24 cellular contexts compared by ENCODE assay signal in genomic region chr19:38924383-38924782, GRCh38. TPM values are rescaled to one million over a fixed set of nuclear protein-coding genes. Genes with fewer than 3 reads are reported as not detected.
DNase-seq lines count a peak whose midpoint lies in the region; ATAC-seq, FAIRE-seq and TF ChIP-seq lines count a peak whose summit lies in the region.
"Had no signal": no experiment of that assay in that cellular context is flagged by ENCODE, and none has a peak within 500 bp of the region (broad histone marks: within the 10 kb centered on the region; RNA-seq: fewer than 3 reads in every experiment).

No MANE protein-coding gene starts in this region.

- CTCF ChIA-PET in HepG2 (lab: Yijun Ruan, JAX; ENCODE audit: low intra/inter-chr PET ratio, low total read pairs) = no interaction called here
- CTCF ChIA-PET in activated CD8-positive, alpha-beta T cell treated with anti-CD3 and anti-CD28 coated beads for 36 hours (lab: Charles Lee) = interaction anchor here (1.1 kb wide), 1 partner anchor 37 kb away, joined by 4 read pairs; no protein-coding TSS in a partner anchor
- CTCF ChIA-PET in naive thymus-derived CD4-positive, alpha-beta T cell (lab: Charles Lee) = no interaction called here

- H3K9ac ChIP-seq in HepG2 (ENCODE audit: insufficient read depth, low read depth, low read length) = no peak overlapping the region

- H3K4me3 Mint-ChIP-seq in activated CD8-positive, alpha-beta T cell treated with anti-CD3 and anti-CD28 coated beads for 36 hours = no peak overlapping the region
- no peak overlapping the region for H3K4me3 Mint-ChIP-seq in naive thymus-derived CD4-positive, alpha-beta T cell
- no peak overlapping the region for H3K4me3 Mint-ChIP-seq in HFFc6
- H3K4me3 Mint-ChIP-seq: B cell, CD14-positive monocyte, IgD-negative memory B cell had no signal

- peak overlapping the region; percentile 21 for H3K27ac Mint-ChIP-seq in activated CD8-positive, alpha-beta T cell treated with anti-CD3 and anti-CD28 coated beads for 36 hours
- peak overlapping the region in 1 of 9 donors; percentile 36 for H3K27ac Mint-ChIP-seq in naive thymus-derived CD4-positive, alpha-beta T cell
- no peak overlapping the region for H3K27ac Mint-ChIP-seq in HFFc6
- H3K27ac Mint-ChIP-seq: B cell had no signal

- H3K9me3 ChIP-seq in right lobe of liver = no peaks in the 10 kb centered on the region
- H3K9me3 ChIP-seq in HepG2 (ENCODE audit: low read length) = no peaks in the 10 kb centered on the region
- no peaks in the 10 kb centered on the region for H3K9me3 ChIP-seq in naive thymus-derived CD4-positive, alpha-beta T cell (ENCODE audit: control insufficient read depth in 2 of 3, low read length in 3 of 3)
- H3K9me3 ChIP-seq: A549 had no signal

- POLR2A ChIA-PET in HepG2 (lab: Yijun Ruan, JAX) = no interaction called here
- POLR2A ChIA-PET in activated CD8-positive, alpha-beta T cell treated with anti-CD3 and anti-CD28 coated beads for 36 hours (lab: Charles Lee) = interaction anchor here (0.6 kb wide), 1 partner anchor 24 kb away, joined by 4 read pairs; the partner anchor contains the start of gene NFKBIB
- POLR2A ChIA-PET in naive thymus-derived CD4-positive, alpha-beta T cell (lab: Charles Lee) = no interaction called here

- no peak overlapping the region for H3K4me2 ChIP-seq in HepG2 (ENCODE audit: low read depth, low read length)
- H3K4me2 ChIP-seq: A549 had no signal

- DNase-seq in right lobe of liver (peak in 2 of 3 donors; percentile 9 to 24), HepG2 (ENCODE audit: low spot score) (no peak), HFFc6 (no peak), GM13976 (ENCODE audit: low spot score) (no peak)
- no peak for DNase-seq in activated CD8-positive, alpha-beta T cell treated with anti-CD3 and anti-CD28 coated beads for 36 hours
- DNase-seq in naive thymus-derived CD4-positive, alpha-beta T cell = no peak
- DNase-seq: EL; GF-D8; NCI-H1105 treated with DMSO at 0.1 percent for 48 hours; NCI-H1694; NCI-H2081; NCI-H2171; NCI-H345; NCI-H524; NCI-H774; NK-92 treated with Interleukin-12 subunit alpha and Interleukin-12 subunit beta, amount 100 ng/mL, for 24 hours; SIG-M5 had no signal

- H3K9me3 Mint-ChIP-seq in activated CD8-positive, alpha-beta T cell treated with anti-CD3 and anti-CD28 coated beads for 36 hours = no peaks in the 10 kb centered on the region
- H3K9me3 Mint-ChIP-seq in naive thymus-derived CD4-positive, alpha-beta T cell = peaks cover 0 to 1% (median 0%) of the 10 kb centered on the region in 11 donors
- H3K9me3 Mint-ChIP-seq in HFFc6 = no peaks in the 10 kb centered on the region
- H3K9me3 Mint-ChIP-seq: IgD-negative memory B cell had no signal

- TF ChIP-seq POLR2A in right lobe of liver (IDR thresholded peaks at IDR 0.05) (no peak), HepG2 (IDR thresholded peaks at IDR 0.05; ENCODE audit: insufficient read depth in 1 of 2, low read depth in 2 of 2, low read length in 2 of 2) (no peak)

- intact Hi-C loops in right lobe of liver (cut with DNase I) (no loop called here), HepG2 (cut with micrococcal nuclease; ENCODE audit: unreplicated experiment) (no loop called here)
- intact Hi-C loops in activated CD8-positive, alpha-beta T cell treated with anti-CD3 and anti-CD28 coated beads for 36 hours (cut with micrococcal nuclease) = no loop called here
- intact Hi-C loops in naive thymus-derived CD4-positive, alpha-beta T cell (cut with micrococcal nuclease) = no loop called here

- no TSS peak for BruUV-seq in HepG2 (replicated peaks; lab: Mats Ljungman, UMichigan)

- FAIRE-seq in HepG2 (lab: Jason Lieb, UNC) = no peak
- FAIRE-seq: GM19239 had no signal

- H4K20me1 ChIP-seq in HepG2 (ENCODE audit: insufficient read depth, low read length) = no peaks in the 10 kb centered on the region

- H3K27me3 ChIP-seq in right lobe of liver (no peaks in the 10 kb centered on the region), HepG2 (ENCODE audit: control insufficient read depth in 1 of 2, insufficient read depth in 2 of 2, low read length in 2 of 2) (no peaks in the 10 kb centered on the region)
- no peaks in the 10 kb centered on the region for H3K27me3 ChIP-seq in naive thymus-derived CD4-positive, alpha-beta T cell (ENCODE audit: control insufficient read depth in 2 of 2, insufficient read depth in 2 of 2, low read length in 2 of 2)

- H3K79me2 ChIP-seq in HepG2 (ENCODE audit: insufficient read depth, low read length) = peaks cover 13% of the 10 kb centered on the region

- TF ChIP-seq RAD21 in HepG2 (CRISPR knock-in tag; IDR thresholded peaks at IDR 0.05) = no peak

- no peak overlapping the region for H3K27ac ChIP-seq in right lobe of liver
- no peak overlapping the region for H3K27ac ChIP-seq in HepG2 (ENCODE audit: extremely low read length, insufficient read depth, low read length)
- no peak overlapping the region for H3K27ac ChIP-seq in naive thymus-derived CD4-positive, alpha-beta T cell (ENCODE audit: low read depth, low read length)
- H3K27ac ChIP-seq: A549 had no signal

- peaks cover 19% of the 10 kb centered on the region for H3K4me1 Mint-ChIP-seq in activated CD8-positive, alpha-beta T cell treated with anti-CD3 and anti-CD28 coated beads for 36 hours (ENCODE audit: low read depth)
- peaks cover 0 to 22% (median 13%) of the 10 kb centered on the region in 7 donors for H3K4me1 Mint-ChIP-seq in naive thymus-derived CD4-positive, alpha-beta T cell
- H3K4me1 Mint-ChIP-seq in HFFc6 (ENCODE audit: low read depth) = peaks cover 8% of the 10 kb centered on the region

- no peaks in the 10 kb centered on the region for H3K27me3 Mint-ChIP-seq in activated CD8-positive, alpha-beta T cell treated with anti-CD3 and anti-CD28 coated beads for 36 hours
- no peaks in the 10 kb centered on the region for H3K27me3 Mint-ChIP-seq in naive thymus-derived CD4-positive, alpha-beta T cell
- H3K27me3 Mint-ChIP-seq in HFFc6 (ENCODE audit: insufficient read depth) = no peaks in the 10 kb centered on the region
- H3K27me3 Mint-ChIP-seq: B cell, IgD-negative memory B cell had no signal

- H3K36me3 Mint-ChIP-seq in activated CD8-positive, alpha-beta T cell treated with anti-CD3 and anti-CD28 coated beads for 36 hours (ENCODE audit: low read depth) = peaks cover 33% of the 10 kb centered on the region
- H3K36me3 Mint-ChIP-seq in naive thymus-derived CD4-positive, alpha-beta T cell = peaks cover 0 to 26% (median 15%) of the 10 kb centered on the region in 5 donors
- peaks cover 10% of the 10 kb centered on the region for H3K36me3 Mint-ChIP-seq in HFFc6 (ENCODE audit: low read depth)

- no peak overlapping the region for H2AFZ ChIP-seq in HepG2 (ENCODE audit: low read length)

- H3K4me3 ChIP-seq in right lobe of liver (no peak overlapping the region), HepG2 (replicated peaks in 1 of 3; ENCODE audit: insufficient read depth in 1 of 3, low read depth in 2 of 3, low read length in 3 of 3) (no peak overlapping the region)
- no peak overlapping the region for H3K4me3 ChIP-seq in naive thymus-derived CD4-positive, alpha-beta T cell (ENCODE audit: low read length)
- H3K4me3 ChIP-seq: A549 had no signal

- H3K4me1 ChIP-seq in right lobe of liver = peaks cover 0 to under 1% (median 0%) of the 10 kb centered on the region in 4 donors
- H3K4me1 ChIP-seq in HepG2 (ENCODE audit: insufficient read depth, low read length) = peaks cover 7% of the 10 kb centered on the region
- peaks cover 5 to 44% of the 10 kb centered on the region in 2 donors for H3K4me1 ChIP-seq in naive thymus-derived CD4-positive, alpha-beta T cell (ENCODE audit: control insufficient read depth in 2 of 2, insufficient read depth in 2 of 2, low read length in 2 of 2)

- ATAC-seq in right lobe of liver (peak in 1 of 4 donors; percentile 27), HepG2 (no peak), GM21367 (IDR thresholded peaks at IDR 0.05; ENCODE audit: unreplicated experiment) (no peak)
- peak; percentile 24 for ATAC-seq in activated CD8-positive, alpha-beta T cell treated with anti-CD3 and anti-CD28 coated beads for 36 hours
- ATAC-seq in naive thymus-derived CD4-positive, alpha-beta T cell = peak; percentile 82
- ATAC-seq: A549 had no signal

- no peak for TF ChIP-seq EP300 in HepG2 (IDR thresholded peaks at IDR 0.05; ENCODE audit: low read depth in 2 of 2, low read length in 2 of 2)
- TF ChIP-seq EP300 in HepG2 (CRISPR knock-in tag; IDR thresholded peaks at IDR 0.05; ENCODE audit: borderline replicate concordance) = no peak

- peaks cover 0 to 17% (median 6%) of the 10 kb centered on the region in 4 donors for H3K36me3 ChIP-seq in right lobe of liver
- H3K36me3 ChIP-seq in HepG2 (replicated peaks in 1 of 2; ENCODE audit: control insufficient read depth in 1 of 2, insufficient read depth in 2 of 2, low read length in 2 of 2) = peaks cover 15 to 37% of the 10 kb centered on the region in 2 experiments
- peaks cover 0 to 36% (median 2%) of the 10 kb centered on the region in 3 experiments for H3K36me3 ChIP-seq in naive thymus-derived CD4-positive, alpha-beta T cell (ENCODE audit: control insufficient read depth in 2 of 3, insufficient read depth in 3 of 3, low read length in 3 of 3)

- in situ Hi-C loops in HepG2 (cut with HindIII; ENCODE audit: extremely low pct_ligation_motif_present, low pct_unique_long_range_greater_than_20kb) = loop anchor here (25.0 kb wide), 1 partner anchor 187 kb away; the partner anchor contains the start of gene CAPN12
- in situ Hi-C loops in GM13976 (cut with MboI; ENCODE audit: low sequenced_read_pairs, unreplicated experiment) = no loop called here

- TF ChIP-seq CTCF in right lobe of liver (IDR thresholded peaks at IDR 0.05) (no peak), HepG2 (CRISPR knock-in tag; IDR thresholded peaks at IDR 0.05) (no peak), HFFc6 (IDR thresholded peaks at IDR 0.05) (no peak), GM13976 (IDR thresholded peaks at IDR 0.05; ENCODE audit: borderline replicate concordance, control extremely low read depth, extremely low read depth, insufficient read depth, missing control alignments) (no peak)
- no peak for TF ChIP-seq CTCF in activated CD8-positive, alpha-beta T cell treated with anti-CD3 and anti-CD28 coated beads for 36 hours (IDR thresholded peaks at IDR 0.05)

- WGBS in right lobe of liver (ENCODE audit: insufficient coverage, low coverage, low lambda C conversion rate, missing lambda C conversion rate) = 83% methylated on average over 5 of the region's 7 CpGs
- WGBS in HepG2 (ENCODE audit: low lambda C conversion rate) = 98% methylated on average over 7 of the region's 7 CpGs

RNA-seq across cellular contexts. Expression of gene SARS2, which starts 6.2 kb away (rescaled TPM):
- total RNA-seq in right lobe of liver (10 to 100 TPM; 10.6 to 26.5 (median 18.7) TPM), HepG2 (2016; rRNA removed; fragmentation: Illumina TruSeq; extraction: Trizol) (30.1 and 48.6 TPM in 2 replicates)
- total RNA-seq in HepG2 (2016; cell fraction: cytosol; rRNA removed; fragmentation: Illumina TruSeq; extraction: Trizol; ENCODE audit: low read depth) = 17.3 and 23.4 TPM in 2 replicates
- total RNA-seq in HepG2 (2016; cell fraction: insoluble cytoplasmic fraction; rRNA removed; fragmentation: Illumina TruSeq; extraction: Trizol) = 25.7 and 50.3 TPM in 2 replicates
- 19.8 TPM in 2 replicates for total RNA-seq in HepG2 (2016; cell fraction: membrane; rRNA removed; fragmentation: Illumina TruSeq; extraction: Trizol)
- total RNA-seq in HepG2 (2016; cell fraction: nucleus; rRNA removed; fragmentation: Illumina TruSeq; extraction: Trizol) = 43.2 and 49.1 TPM in 2 replicates
- polyA plus RNA-seq in HepG2 (2011; rRNA removed) = 40.0 and 41.5 TPM in 2 replicates
- polyA plus RNA-seq in HepG2 (2011; cell fraction: cytosol; rRNA removed) = 14.5 and 33.6 TPM in 2 replicates
- polyA plus RNA-seq in HepG2 (2011; cell fraction: nucleus; rRNA removed) = 222 and 300 TPM in 2 replicates
- 22.4 and 26.7 TPM in 2 replicates for polyA plus RNA-seq in HepG2 (2012)
- 11.3 and 13.5 TPM in 2 replicates for polyA plus RNA-seq in HepG2 (2016; cell fraction: cytosol; fragmentation: Illumina TruSeq; extraction: Trizol; ENCODE audit: low read depth)
- polyA plus RNA-seq in HepG2 (2016; cell fraction: insoluble cytoplasmic fraction; fragmentation: Illumina TruSeq; extraction: Trizol; ENCODE audit: low read depth) = 26.8 and 33.0 TPM in 2 replicates
- polyA plus RNA-seq in HepG2 (2016; cell fraction: membrane; fragmentation: Illumina TruSeq; extraction: Trizol; ENCODE audit: low read depth) = 16.0 and 17.2 TPM in 2 replicates
- 104 and 118 TPM in 2 replicates for polyA plus RNA-seq in HepG2 (2016; cell fraction: nucleus; fragmentation: Illumina TruSeq; extraction: Trizol; ENCODE audit: insufficient read depth, low read depth)
- 42.2 and 59.1 TPM in 2 replicates for polyA minus RNA-seq in HepG2 (2011; rRNA and poly(A)+ RNA removed; ENCODE audit: low replicate concordance)
- 14.7 and 27.3 TPM in 2 replicates for polyA minus RNA-seq in HepG2 (2011; cell fraction: cytosol; rRNA and poly(A)+ RNA removed)
- 31.5 and 33.4 TPM in 2 replicates for polyA minus RNA-seq in HepG2 (2011; cell fraction: nucleus; rRNA and poly(A)+ RNA removed)
- 10 to 100 TPM; 43.4 to 48.6 TPM for total RNA-seq in activated CD8-positive, alpha-beta T cell treated with anti-CD3 and anti-CD28 coated beads for 36 hours
- 10 to 100 TPM; 17.5 to 35.6 (median 25.4) TPM for total RNA-seq in naive thymus-derived CD4-positive, alpha-beta T cell
- 10 to 100 TPM; 10.2 to 16.1 TPM for polyA plus RNA-seq in naive thymus-derived CD4-positive, alpha-beta T cell
- 10 to 100 TPM; 18.7 to 25.1 (median 22.7) TPM for total RNA-seq in HFFc6 (2021; fragmentation: NEBNext Ultra II Directional; extraction: Animal tissue kit (Norgen Biotek cat#: 25700))

RNA-seq across cellular contexts. Expression of gene MRPS12, which starts 6.4 kb away (rescaled TPM):
- total RNA-seq in right lobe of liver (10 to 100 TPM; 21.2 to 49.5 (median 24.0) TPM), HepG2 (2016; rRNA removed; fragmentation: Illumina TruSeq; extraction: Trizol) (54.8 and 75.1 TPM in 2 replicates)
- total RNA-seq in HepG2 (2016; cell fraction: cytosol; rRNA removed; fragmentation: Illumina TruSeq; extraction: Trizol; ENCODE audit: low read depth) = 23.3 and 27.3 TPM in 2 replicates
- 53.5 and 80.4 TPM in 2 replicates for total RNA-seq in HepG2 (2016; cell fraction: insoluble cytoplasmic fraction; rRNA removed; fragmentation: Illumina TruSeq; extraction: Trizol)
- total RNA-seq in HepG2 (2016; cell fraction: membrane; rRNA removed; fragmentation: Illumina TruSeq; extraction: Trizol) = 39.3 and 49.4 TPM in 2 replicates
- 20.5 and 23.1 TPM in 2 replicates for total RNA-seq in HepG2 (2016; cell fraction: nucleus; rRNA removed; fragmentation: Illumina TruSeq; extraction: Trizol)
- 27.5 and 39.4 TPM in 2 replicates for polyA plus RNA-seq in HepG2 (2011; rRNA removed)
- polyA plus RNA-seq in HepG2 (2011; cell fraction: cytosol; rRNA removed) = 33.2 and 61.8 TPM in 2 replicates
- 30.3 and 31.5 TPM in 2 replicates for polyA plus RNA-seq in HepG2 (2011; cell fraction: nucleus; rRNA removed)
- 21.4 and 33.9 TPM in 2 replicates for polyA plus RNA-seq in HepG2 (2012)
- 25.8 and 31.9 TPM in 2 replicates for polyA plus RNA-seq in HepG2 (2016; cell fraction: cytosol; fragmentation: Illumina TruSeq; extraction: Trizol; ENCODE audit: low read depth)
- polyA plus RNA-seq in HepG2 (2016; cell fraction: insoluble cytoplasmic fraction; fragmentation: Illumina TruSeq; extraction: Trizol; ENCODE audit: low read depth) = 83.6 and 90.1 TPM in 2 replicates
- 40.3 and 46.6 TPM in 2 replicates for polyA plus RNA-seq in HepG2 (2016; cell fraction: membrane; fragmentation: Illumina TruSeq; extraction: Trizol; ENCODE audit: low read depth)
- polyA plus RNA-seq in HepG2 (2016; cell fraction: nucleus; fragmentation: Illumina TruSeq; extraction: Trizol; ENCODE audit: insufficient read depth, low read depth) = 39.6 and 43.0 TPM in 2 replicates
- 30.4 and 47.1 TPM in 2 replicates for polyA minus RNA-seq in HepG2 (2011; rRNA and poly(A)+ RNA removed; ENCODE audit: low replicate concordance)
- polyA minus RNA-seq in HepG2 (2011; cell fraction: cytosol; rRNA and poly(A)+ RNA removed) = 11.2 and 16.5 TPM in 2 replicates
- 6.3 and 8.4 TPM in 2 replicates for polyA minus RNA-seq in HepG2 (2011; cell fraction: nucleus; rRNA and poly(A)+ RNA removed)
- total RNA-seq in activated CD8-positive, alpha-beta T cell treated with anti-CD3 and anti-CD28 coated beads for 36 hours = 10 to 100 TPM; 80.1 to 81.2 TPM
- total RNA-seq in naive thymus-derived CD4-positive, alpha-beta T cell = 10 to 100 TPM; 14.0 to 60.0 (median 22.5) TPM
- polyA plus RNA-seq in naive thymus-derived CD4-positive, alpha-beta T cell = 10 to 100 TPM; 79.9 to 93.4 TPM
- 10 to 100 TPM; 58.3 to 75.0 (median 62.2) TPM for total RNA-seq in HFFc6 (2021; fragmentation: NEBNext Ultra II Directional; extraction: Animal tissue kit (Norgen Biotek cat#: 25700))

RNA-seq across cellular contexts. Expression of gene CCER2, which starts 12.4 kb away (rescaled TPM):
- under 1 TPM in 4 of 6 experiments, not detected in 2; 0.20 to 0.55 (median 0.37) TPM for total RNA-seq in right lobe of liver
- not detected in 2 replicates for total RNA-seq in HepG2 (2016; rRNA removed; fragmentation: Illumina TruSeq; extraction: Trizol)
- not detected in 2 replicates for total RNA-seq in HepG2 (2016; cell fraction: cytosol; rRNA removed; fragmentation: Illumina TruSeq; extraction: Trizol; ENCODE audit: low read depth)
- total RNA-seq in HepG2 (2016; cell fraction: insoluble cytoplasmic fraction; rRNA removed; fragmentation: Illumina TruSeq; extraction: Trizol) = not detected in 2 replicates
- total RNA-seq in HepG2 (2016; cell fraction: membrane; rRNA removed; fragmentation: Illumina TruSeq; extraction: Trizol) = 0.17 TPM in 1 of 2 replicates, not detected in the other
- not detected in 2 replicates for total RNA-seq in HepG2 (2016; cell fraction: nucleus; rRNA removed; fragmentation: Illumina TruSeq; extraction: Trizol)
- 0.08 and 0.24 TPM in 2 replicates for polyA plus RNA-seq in HepG2 (2011; rRNA removed)
- 0.09 TPM in 1 of 2 replicates, not detected in the other for polyA plus RNA-seq in HepG2 (2011; cell fraction: cytosol; rRNA removed)
- polyA plus RNA-seq in HepG2 (2011; cell fraction: nucleus; rRNA removed) = 1.6 and 2.0 TPM in 2 replicates
- polyA plus RNA-seq in HepG2 (2012) = 0.15 and 0.33 TPM in 2 replicates
- polyA plus RNA-seq in HepG2 (2016; cell fraction: cytosol; fragmentation: Illumina TruSeq; extraction: Trizol; ENCODE audit: low read depth) = not detected in 2 replicates
- polyA plus RNA-seq in HepG2 (2016; cell fraction: insoluble cytoplasmic fraction; fragmentation: Illumina TruSeq; extraction: Trizol; ENCODE audit: low read depth) = not detected in 2 replicates
- polyA plus RNA-seq in HepG2 (2016; cell fraction: membrane; fragmentation: Illumina TruSeq; extraction: Trizol; ENCODE audit: low read depth) = not detected in 2 replicates
- 0.48 and 0.77 TPM in 2 replicates for polyA plus RNA-seq in HepG2 (2016; cell fraction: nucleus; fragmentation: Illumina TruSeq; extraction: Trizol; ENCODE audit: insufficient read depth, low read depth)
- polyA minus RNA-seq in HepG2 (2011; rRNA and poly(A)+ RNA removed; ENCODE audit: low replicate concordance) = 0.26 and 0.52 TPM in 2 replicates
- not detected in 2 replicates for polyA minus RNA-seq in HepG2 (2011; cell fraction: cytosol; rRNA and poly(A)+ RNA removed)
- not detected in 2 replicates for polyA minus RNA-seq in HepG2 (2011; cell fraction: nucleus; rRNA and poly(A)+ RNA removed)
- under 1 TPM; 0.56 to 0.69 TPM for total RNA-seq in activated CD8-positive, alpha-beta T cell treated with anti-CD3 and anti-CD28 coated beads for 36 hours
- total RNA-seq in naive thymus-derived CD4-positive, alpha-beta T cell = 1 to 10 TPM in 4 of 5 experiments, under 1 TPM in 1; 0.73 to 1.6 (median 1.3) TPM
- polyA plus RNA-seq in naive thymus-derived CD4-positive, alpha-beta T cell = not detected
- total RNA-seq in HFFc6 (2021; fragmentation: NEBNext Ultra II Directional; extraction: Animal tissue kit (Norgen Biotek cat#: 25700)) = under 1 TPM in 1 of 6 experiments, not detected in 5; 0.16 TPM
- total RNA-seq: H4 had no signal
- polyA plus RNA-seq: CD14-positive monocyte, IgD-negative memory B cell had no signal

RNA-seq across cellular contexts. Expression of gene NFKBIB, which starts 24.6 kb away (rescaled TPM):
- total RNA-seq in right lobe of liver (10 to 100 TPM; 13.2 to 27.9 (median 16.5) TPM), HepG2 (2016; rRNA removed; fragmentation: Illumina TruSeq; extraction: Trizol) (13.8 and 14.9 TPM in 2 replicates)
- total RNA-seq in HepG2 (2016; cell fraction: cytosol; rRNA removed; fragmentation: Illumina TruSeq; extraction: Trizol; ENCODE audit: low read depth) = 3.8 and 4.6 TPM in 2 replicates
- total RNA-seq in HepG2 (2016; cell fraction: insoluble cytoplasmic fraction; rRNA removed; fragmentation: Illumina TruSeq; extraction: Trizol) = 14.4 and 14.7 TPM in 2 replicates
- total RNA-seq in HepG2 (2016; cell fraction: membrane; rRNA removed; fragmentation: Illumina TruSeq; extraction: Trizol) = 8.1 and 8.2 TPM in 2 replicates
- 6.0 and 6.9 TPM in 2 replicates for total RNA-seq in HepG2 (2016; cell fraction: nucleus; rRNA removed; fragmentation: Illumina TruSeq; extraction: Trizol)
- 8.6 and 11.5 TPM in 2 replicates for polyA plus RNA-seq in HepG2 (2011; rRNA removed)
- polyA plus RNA-seq in HepG2 (2011; cell fraction: cytosol; rRNA removed) = 9.7 and 14.5 TPM in 2 replicates
- 8.5 and 9.1 TPM in 2 replicates for polyA plus RNA-seq in HepG2 (2011; cell fraction: nucleus; rRNA removed)
- polyA plus RNA-seq in HepG2 (2012) = 7.8 and 10.7 TPM in 2 replicates
- 6.7 and 8.7 TPM in 2 replicates for polyA plus RNA-seq in HepG2 (2016; cell fraction: cytosol; fragmentation: Illumina TruSeq; extraction: Trizol; ENCODE audit: low read depth)
- 19.6 and 21.5 TPM in 2 replicates for polyA plus RNA-seq in HepG2 (2016; cell fraction: insoluble cytoplasmic fraction; fragmentation: Illumina TruSeq; extraction: Trizol; ENCODE audit: low read depth)
- 9.9 and 11.1 TPM in 2 replicates for polyA plus RNA-seq in HepG2 (2016; cell fraction: membrane; fragmentation: Illumina TruSeq; extraction: Trizol; ENCODE audit: low read depth)
- polyA plus RNA-seq in HepG2 (2016; cell fraction: nucleus; fragmentation: Illumina TruSeq; extraction: Trizol; ENCODE audit: insufficient read depth, low read depth) = 13.5 and 16.3 TPM in 2 replicates
- 5.6 and 6.0 TPM in 2 replicates for polyA minus RNA-seq in HepG2 (2011; rRNA and poly(A)+ RNA removed; ENCODE audit: low replicate concordance)
- 2.2 and 6.5 TPM in 2 replicates for polyA minus RNA-seq in HepG2 (2011; cell fraction: cytosol; rRNA and poly(A)+ RNA removed)
- polyA minus RNA-seq in HepG2 (2011; cell fraction: nucleus; rRNA and poly(A)+ RNA removed) = 1.2 and 1.9 TPM in 2 replicates
- total RNA-seq in activated CD8-positive, alpha-beta T cell treated with anti-CD3 and anti-CD28 coated beads for 36 hours = 10 to 100 TPM; 56.5 to 57.9 TPM
- total RNA-seq in naive thymus-derived CD4-positive, alpha-beta T cell = 10 to 100 TPM; 21.7 to 51.8 (median 34.1) TPM
- polyA plus RNA-seq in naive thymus-derived CD4-positive, alpha-beta T cell = 1 to 10 TPM; 7.3 to 9.0 TPM
- total RNA-seq in HFFc6 (2021; fragmentation: NEBNext Ultra II Directional; extraction: Animal tissue kit (Norgen Biotek cat#: 25700)) = 10 to 100 TPM; 21.8 to 23.4 (median 22.9) TPM

RNA-seq across cellular contexts. Expression of gene SIRT2, which starts 25.0 kb away (rescaled TPM):
- total RNA-seq in right lobe of liver (10 to 100 TPM; 28.6 to 62.0 (median 32.5) TPM), HepG2 (2016; rRNA removed; fragmentation: Illumina TruSeq; extraction: Trizol) (20.3 and 22.3 TPM in 2 replicates)
- 14.3 and 15.2 TPM in 2 replicates for total RNA-seq in HepG2 (2016; cell fraction: cytosol; rRNA removed; fragmentation: Illumina TruSeq; extraction: Trizol; ENCODE audit: low read depth)
- 18.1 and 20.6 TPM in 2 replicates for total RNA-seq in HepG2 (2016; cell fraction: insoluble cytoplasmic fraction; rRNA removed; fragmentation: Illumina TruSeq; extraction: Trizol)
- total RNA-seq in HepG2 (2016; cell fraction: membrane; rRNA removed; fragmentation: Illumina TruSeq; extraction: Trizol) = 24.1 and 28.8 TPM in 2 replicates
- total RNA-seq in HepG2 (2016; cell fraction: nucleus; rRNA removed; fragmentation: Illumina TruSeq; extraction: Trizol) = 10.5 and 13.7 TPM in 2 replicates
- polyA plus RNA-seq in HepG2 (2011; rRNA removed) = 26.1 and 32.6 TPM in 2 replicates
- 20.9 and 26.0 TPM in 2 replicates for polyA plus RNA-seq in HepG2 (2011; cell fraction: cytosol; rRNA removed)
- polyA plus RNA-seq in HepG2 (2011; cell fraction: nucleus; rRNA removed) = 54.3 and 54.9 TPM in 2 replicates
- 17.1 and 18.5 TPM in 2 replicates for polyA plus RNA-seq in HepG2 (2012)
- polyA plus RNA-seq in HepG2 (2016; cell fraction: cytosol; fragmentation: Illumina TruSeq; extraction: Trizol; ENCODE audit: low read depth) = 19.1 and 22.5 TPM in 2 replicates
- 21.0 and 27.0 TPM in 2 replicates for polyA plus RNA-seq in HepG2 (2016; cell fraction: insoluble cytoplasmic fraction; fragmentation: Illumina TruSeq; extraction: Trizol; ENCODE audit: low read depth)
- 29.2 and 29.4 TPM in 2 replicates for polyA plus RNA-seq in HepG2 (2016; cell fraction: membrane; fragmentation: Illumina TruSeq; extraction: Trizol; ENCODE audit: low read depth)
- polyA plus RNA-seq in HepG2 (2016; cell fraction: nucleus; fragmentation: Illumina TruSeq; extraction: Trizol; ENCODE audit: insufficient read depth, low read depth) = 29.4 and 29.5 TPM in 2 replicates
- polyA minus RNA-seq in HepG2 (2011; rRNA and poly(A)+ RNA removed; ENCODE audit: low replicate concordance) = 15.5 and 28.6 TPM in 2 replicates
- polyA minus RNA-seq in HepG2 (2011; cell fraction: cytosol; rRNA and poly(A)+ RNA removed) = 12.0 and 12.7 TPM in 2 replicates
- polyA minus RNA-seq in HepG2 (2011; cell fraction: nucleus; rRNA and poly(A)+ RNA removed) = 10.3 and 11.2 TPM in 2 replicates
- 10 to 100 TPM; 20.0 to 21.5 TPM for total RNA-seq in activated CD8-positive, alpha-beta T cell treated with anti-CD3 and anti-CD28 coated beads for 36 hours
- 10 to 100 TPM; 42.9 to 78.5 (median 54.0) TPM for total RNA-seq in naive thymus-derived CD4-positive, alpha-beta T cell
- polyA plus RNA-seq in naive thymus-derived CD4-positive, alpha-beta T cell = 10 to 100 TPM; 30.7 to 39.5 TPM
- total RNA-seq in HFFc6 (2021; fragmentation: NEBNext Ultra II Directional; extraction: Animal tissue kit (Norgen Biotek cat#: 25700)) = 10 to 100 TPM; 34.9 to 36.4 (median 35.6) TPM

Comparison
In these comparisons a context has a peak if more than half of its experiments do, and no peak if none do; other contexts are left out.
1. DNase-seq: peak in right lobe of liver (2 of 3); none in HepG2 (single experiment), activated CD8-positive, alpha-beta T cell treated with anti-CD3 and anti-CD28 coated beads for 36 hours (single experiment), naive thymus-derived CD4-positive, alpha-beta T cell (0 of 9), HFFc6 (single experiment) and GM13976 (single experiment).
2. ATAC-seq: peak in activated CD8-positive, alpha-beta T cell treated with anti-CD3 and anti-CD28 coated beads for 36 hours (single experiment) and naive thymus-derived CD4-positive, alpha-beta T cell (single experiment); none in HepG2 (single experiment) and GM21367 (single experiment).